19 cellular contexts compared by ENCODE assay signal in the genomic region with DNA sequence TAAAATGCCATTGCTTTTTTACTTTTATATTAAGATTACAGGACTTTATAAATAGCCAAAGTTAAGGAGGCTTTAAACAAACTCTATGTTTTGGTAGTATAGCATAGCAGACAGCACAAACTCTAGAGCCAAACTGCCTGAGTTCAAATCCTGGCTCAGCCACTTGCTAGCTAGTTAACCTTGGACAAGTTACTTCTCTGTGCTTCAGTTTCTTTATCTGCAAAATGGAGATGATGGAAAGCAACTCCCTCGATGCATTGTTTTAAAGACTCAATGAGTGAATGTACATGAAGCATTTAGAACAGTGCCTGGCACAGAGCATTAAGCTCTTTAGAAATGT. TPM values are rescaled to one million over a fixed set of nuclear protein-coding genes. Genes with fewer than 3 reads are reported as not detected.
"Had no signal": no experiment of that assay in that cellular context is flagged by ENCODE, and none has a peak within 500 bp of the region (broad histone marks: within the 10 kb centered on the region; RNA-seq: fewer than 3 reads in every experiment).

No MANE protein-coding gene starts in this region.

- H3K4me1 Mint-ChIP-seq: activated naive CD4-positive, alpha-beta T cell treated with anti-CD3 and anti-CD28 coated beads, Interleukin-2, amount 10 ng/mL, durations not matched to agents 7 days and 5 days; memory B cell had no signal

- H3K27ac ChIP-seq: breast epithelium, esophagus squamous epithelium, neutrophil, pancreas, testis, upper lobe of left lung had no signal

- H3K9me3 ChIP-seq: breast epithelium, esophagus squamous epithelium, neutrophil, pancreas, testis, upper lobe of left lung had no signal

- H3K4me3 Mint-ChIP-seq: activated CD4-positive, alpha-beta memory T cell treated with anti-CD3 and anti-CD28 coated beads for 36 hours; activated naive CD4-positive, alpha-beta T cell treated with anti-CD3 and anti-CD28 coated beads, Interleukin-2, amount 10 ng/mL, durations not matched to agents 7 days and 5 days; dendritic cell treated with granulocyte-macrophage colony-stimulating factor and Interleukin-4, amounts not matched to agents 40 ng/mL and 50 ng/mL, for 4 days; memory B cell; stimulated activated effector memory CD8-positive, alpha-beta T cell treated with anti-CD3 and anti-CD28 coated beads, Interleukin-12 subunit alpha, Interleukin-12 subunit beta, amount 100 ng/mL, for 72 hours; WTC11 had no signal

- H3K27ac Mint-ChIP-seq: activated CD4-positive, alpha-beta memory T cell treated with anti-CD3 and anti-CD28 coated beads for 36 hours; activated naive CD4-positive, alpha-beta T cell treated with anti-CD3 and anti-CD28 coated beads, Interleukin-2, amount 10 ng/mL, durations not matched to agents 7 days and 5 days; activated T-helper 2 cell treated with anti-CD3 and anti-CD28 coated beads, Interferon-gamma antibody, Interleukin-2, Interleukin-4, amounts not matched to agents 10 μg/mL and 5 μg/mL and 100 μg/mL, durations not matched to agents 14 hours and 24 hours and 36 hours; dendritic cell treated with granulocyte-macrophage colony-stimulating factor and Interleukin-4, amounts not matched to agents 40 ng/mL and 50 ng/mL, for 4 days; memory B cell; stimulated activated effector memory CD8-positive, alpha-beta T cell treated with anti-CD3 and anti-CD28 coated beads, Interleukin-12 subunit alpha, Interleukin-12 subunit beta, amount 100 ng/mL, for 72 hours; WTC11 had no signal

- ATAC-seq: sciatic nerve had no signal

- H3K9me3 Mint-ChIP-seq: activated CD4-positive, alpha-beta memory T cell treated with anti-CD3 and anti-CD28 coated beads for 36 hours; activated naive CD4-positive, alpha-beta T cell treated with anti-CD3 and anti-CD28 coated beads, Interleukin-2, amount 10 ng/mL, durations not matched to agents 7 days and 5 days; activated T-helper 2 cell treated with anti-CD3 and anti-CD28 coated beads, Interferon-gamma antibody, Interleukin-2, Interleukin-4, amounts not matched to agents 10 μg/mL and 5 μg/mL and 100 μg/mL, durations not matched to agents 14 hours and 24 hours and 36 hours; dendritic cell treated with granulocyte-macrophage colony-stimulating factor and Interleukin-4, amounts not matched to agents 40 ng/mL and 50 ng/mL, for 4 days; memory B cell; stimulated activated effector memory CD8-positive, alpha-beta T cell treated with anti-CD3 and anti-CD28 coated beads, Interleukin-12 subunit alpha, Interleukin-12 subunit beta, amount 100 ng/mL, for 72 hours; WTC11 had no signal

- DNase-seq: activated CD4-positive, alpha-beta T cell treated with anti-CD3 and anti-CD28 coated beads for 4 hours; activated naive CD4-positive, alpha-beta T cell treated with anti-CD3 and anti-CD28 coated beads, Interleukin-2, amount 10 ng/mL, durations not matched to agents 7 days and 5 days; activated T-cell treated with anti-CD3 and anti-CD28 coated beads, Interleukin-2, amount 50 U/mL, for 1 hour; effector CD8-positive, alpha-beta T cell; esophagus squamous epithelium; upper lobe of left lung had no signal

- H3K27me3 ChIP-seq: pancreas, testis had no signal

- H3K36me3 Mint-ChIP-seq: activated CD4-positive, alpha-beta memory T cell treated with anti-CD3 and anti-CD28 coated beads for 36 hours; activated naive CD4-positive, alpha-beta T cell treated with anti-CD3 and anti-CD28 coated beads, Interleukin-2, amount 10 ng/mL, durations not matched to agents 7 days and 5 days; memory B cell; stimulated activated effector memory CD8-positive, alpha-beta T cell treated with anti-CD3 and anti-CD28 coated beads, Interleukin-12 subunit alpha, Interleukin-12 subunit beta, amount 100 ng/mL, for 72 hours; WTC11 had no signal

- H3K36me3 ChIP-seq: breast epithelium, esophagus squamous epithelium, neutrophil, pancreas, upper lobe of left lung had no signal

- H3K4me2 ChIP-seq: smooth muscle cell had no signal

- H3K4me3 ChIP-seq: breast epithelium, esophagus squamous epithelium, pancreas, smooth muscle cell, testis, upper lobe of left lung had no signal

RNA-seq across cellular contexts. Expression of a gene that starts 21.3 kb away (rescaled TPM):
- total RNA-seq: activated CD4-positive, alpha-beta memory T cell treated with anti-CD3 and anti-CD28 coated beads for 36 hours; activated T-helper 2 cell treated with anti-CD3 and anti-CD28 coated beads, Interferon-gamma antibody, Interleukin-2, Interleukin-4, amounts not matched to agents 10 μg/mL and 5 μg/mL and 100 μg/mL, durations not matched to agents 14 hours and 24 hours and 36 hours; smooth muscle cell; T-helper 2 cell treated with Interferon-gamma antibody and Interleukin-4, amounts not matched to agents 100 ng/mL and 5 ng/mL, for 36 hours had no signal
- polyA plus RNA-seq: smooth muscle cell had no signal

RNA-seq across cellular contexts. Expression of a gene that starts 30.9 kb away (rescaled TPM):
- total RNA-seq: activated CD4-positive, alpha-beta memory T cell treated with anti-CD3 and anti-CD28 coated beads for 36 hours; activated T-helper 2 cell treated with anti-CD3 and anti-CD28 coated beads, Interferon-gamma antibody, Interleukin-2, Interleukin-4, amounts not matched to agents 10 μg/mL and 5 μg/mL and 100 μg/mL, durations not matched to agents 14 hours and 24 hours and 36 hours; smooth muscle cell; T-helper 2 cell treated with Interferon-gamma antibody and Interleukin-4, amounts not matched to agents 100 ng/mL and 5 ng/mL, for 36 hours had no signal
- polyA plus RNA-seq: smooth muscle cell had no signal

RNA-seq across cellular contexts. Expression of a gene that starts 36.3 kb away (rescaled TPM):
- total RNA-seq: activated T-helper 2 cell treated with anti-CD3 and anti-CD28 coated beads, Interferon-gamma antibody, Interleukin-2, Interleukin-4, amounts not matched to agents 10 μg/mL and 5 μg/mL and 100 μg/mL, durations not matched to agents 14 hours and 24 hours and 36 hours; T-helper 2 cell treated with Interferon-gamma antibody and Interleukin-4, amounts not matched to agents 100 ng/mL and 5 ng/mL, for 36 hours had no signal

RNA-seq across cellular contexts. Expression of a gene that starts 38.0 kb away (rescaled TPM):
- total RNA-seq: activated CD4-positive, alpha-beta memory T cell treated with anti-CD3 and anti-CD28 coated beads for 36 hours; activated T-helper 2 cell treated with anti-CD3 and anti-CD28 coated beads, Interferon-gamma antibody, Interleukin-2, Interleukin-4, amounts not matched to agents 10 μg/mL and 5 μg/mL and 100 μg/mL, durations not matched to agents 14 hours and 24 hours and 36 hours; smooth muscle cell; T-helper 2 cell treated with Interferon-gamma antibody and Interleukin-4, amounts not matched to agents 100 ng/mL and 5 ng/mL, for 36 hours had no signal
- polyA plus RNA-seq: smooth muscle cell had no signal
